ENCODE assay signal across 8 cellular contexts in the genomic region with DNA sequence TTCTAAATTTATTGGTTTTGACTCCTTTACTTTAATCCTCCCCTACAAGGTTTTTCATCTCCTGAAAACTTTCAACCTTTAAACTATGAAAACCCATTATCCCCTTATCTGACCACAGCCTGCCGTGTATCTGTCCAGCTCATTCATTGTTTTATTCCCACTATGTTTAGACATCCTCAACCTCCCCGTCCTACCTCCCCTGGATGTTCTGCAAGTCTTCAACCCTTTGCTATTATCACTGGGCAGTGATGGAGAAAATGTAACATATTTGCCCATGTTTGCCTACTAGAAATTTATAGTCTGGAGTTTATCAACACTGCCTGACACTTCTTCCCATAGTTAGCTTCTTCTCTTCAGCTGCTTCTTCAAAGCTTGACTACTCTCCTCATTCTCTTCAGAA.
"Had no signal": no experiment of that assay in that cellular context is flagged by ENCODE, and none has a peak within 500 bp of the region (broad histone marks: within the 10 kb centered on the region; RNA-seq: fewer than 3 reads in every experiment).

No MANE protein-coding gene starts in this region.

- H3K36me3 ChIP-seq: HAP-1 had no signal

- H3K9ac ChIP-seq: GM23248 had no signal

- DNase-seq: GOT3, H7, HFFc6 had no signal

- H3K9me3 Mint-ChIP-seq: HFFc6 had no signal

- H3K27ac ChIP-seq: GM23248, HL-60 had no signal

- H3K4me3 ChIP-seq: GM23248, HAP-1 had no signal

- H3K4me1 ChIP-seq: HAP-1 had no signal

- ATAC-seq: HCT116, HepG2 had no signal

- H3K9me3 ChIP-seq: HAP-1 had no signal
